Comparison of ENCODE assay signal across 8 cellular contexts in the genomic region with DNA sequence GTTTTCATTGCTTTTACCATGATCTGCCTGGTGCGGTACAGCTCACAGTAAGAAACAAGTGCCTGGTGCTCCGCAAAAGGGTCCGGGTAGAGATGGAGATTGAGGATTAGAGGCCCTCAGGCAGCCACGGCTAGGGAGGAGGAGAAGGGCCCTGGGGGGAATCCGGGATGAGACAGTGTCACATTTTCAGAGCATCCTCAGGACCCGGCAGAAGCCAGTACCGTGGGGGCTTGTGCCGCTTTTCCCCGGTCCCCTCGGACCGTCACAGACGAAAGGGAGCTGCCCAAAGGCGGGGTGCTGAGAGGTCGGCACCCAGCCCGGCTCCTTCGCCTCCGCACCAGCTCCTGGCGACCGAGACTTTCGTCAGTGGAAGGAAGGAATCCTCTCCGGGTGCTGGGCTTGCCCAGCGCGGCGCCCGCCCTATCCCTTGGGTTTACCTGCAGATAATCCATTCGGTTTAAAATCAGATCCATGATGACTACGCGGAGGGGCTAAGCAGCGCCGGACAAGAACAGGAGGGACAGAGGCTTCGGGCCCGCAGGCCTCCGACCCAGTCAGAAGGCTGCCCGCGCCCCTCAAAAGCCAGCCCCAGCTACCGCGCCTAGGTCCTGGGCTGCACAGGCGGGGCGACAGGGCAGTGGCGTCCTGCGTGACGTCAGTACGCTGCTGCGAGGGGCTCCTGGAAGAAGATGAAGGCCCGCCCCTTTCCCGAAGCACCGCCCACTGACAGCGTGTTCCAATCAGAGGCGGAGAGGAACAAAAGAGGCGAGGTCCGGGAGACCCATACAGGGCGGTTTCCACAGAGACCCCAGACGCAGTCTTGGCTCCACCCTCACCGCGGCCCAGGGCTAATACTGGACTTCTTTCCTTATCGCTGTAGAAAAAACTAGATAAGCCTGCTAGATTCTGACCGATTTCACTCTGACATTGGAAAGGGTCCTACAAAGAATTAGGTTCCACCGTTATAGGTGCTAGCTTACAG. TPM values are rescaled to one million over a fixed set of nuclear protein-coding genes. Genes with fewer than 3 reads are reported as not detected.
A peak's percentile ranks its signal among the peaks of the same experiment; 100 is the strongest.
DNase-seq lines count a peak whose midpoint lies in the region; ATAC-seq and TF ChIP-seq lines count a peak whose summit lies in the region.

A gene with protein sequence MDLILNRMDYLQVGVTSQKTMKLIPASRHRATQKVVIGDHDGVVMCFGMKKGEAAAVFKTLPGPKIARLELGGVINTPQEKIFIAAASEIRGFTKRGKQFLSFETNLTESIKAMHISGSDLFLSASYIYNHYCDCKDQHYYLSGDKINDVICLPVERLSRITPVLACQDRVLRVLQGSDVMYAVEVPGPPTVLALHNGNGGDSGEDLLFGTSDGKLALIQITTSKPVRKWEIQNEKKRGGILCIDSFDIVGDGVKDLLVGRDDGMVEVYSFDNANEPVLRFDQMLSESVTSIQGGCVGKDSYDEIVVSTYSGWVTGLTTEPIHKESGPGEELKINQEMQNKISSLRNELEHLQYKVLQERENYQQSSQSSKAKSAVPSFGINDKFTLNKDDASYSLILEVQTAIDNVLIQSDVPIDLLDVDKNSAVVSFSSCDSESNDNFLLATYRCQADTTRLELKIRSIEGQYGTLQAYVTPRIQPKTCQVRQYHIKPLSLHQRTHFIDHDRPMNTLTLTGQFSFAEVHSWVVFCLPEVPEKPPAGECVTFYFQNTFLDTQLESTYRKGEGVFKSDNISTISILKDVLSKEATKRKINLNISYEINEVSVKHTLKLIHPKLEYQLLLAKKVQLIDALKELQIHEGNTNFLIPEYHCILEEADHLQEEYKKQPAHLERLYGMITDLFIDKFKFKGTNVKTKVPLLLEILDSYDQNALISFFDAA (minus strand): TSS at position 634 of the 982 bp plus-strand sequence. CDS start 161 bp downstream, at position 473.

- TF ChIP-seq POLR2A in Peyer's patch (IDR thresholded peaks at IDR 0.05), result peak; percentile 43 to 74

- H3K27ac ChIP-seq in Peyer's patch (peak within 1 kb of the TSS; percentile 73 to 94 (median 86)), esophagus (ENCODE audit: low read depth in 2 of 2, low read length in 1 of 2) (peak within 1 kb of the TSS; percentile 79 to 90)

- WGBS in esophagus, 2 donors, result 0 to 1% methylated on average over 58 of the region's 58 CpGs

- H3K27me3 ChIP-seq in Peyer's patch, result no peaks in the 10 kb centered on the region
- H3K27me3 ChIP-seq in esophagus (ENCODE audit: control insufficient read depth in 1 of 2, insufficient read depth in 2 of 2, low read length in 2 of 2), result no peaks in the 10 kb centered on the region
- H3K27me3 ChIP-seq in mucosa of stomach (ENCODE audit: control insufficient read depth, insufficient read depth, low read length), result no peaks in the 10 kb centered on the region

- H3K9ac ChIP-seq in mucosa of stomach (ENCODE audit: low read length), result peak within 1 kb of the TSS; percentile 79

- DNase-seq in DMS53 (lab: John Stamatoyannopoulos, UW) (peak; percentile 95), KG1 (lab: John Stamatoyannopoulos, UW) (peak; percentile 88), Peyer's patch (peak; percentile 98 to 100 (median 99))
- peak; percentile 99 for DNase-seq in activated T-cell treated with anti-CD3 and anti-CD28 coated beads, Interleukin-2, amount 50 U/mL, for 48 hours
- DNase-seq in stimulated activated CD8-positive, alpha-beta memory T cell treated with anti-CD3 and anti-CD28 coated beads, Interleukin-7, amount 100 ng/mL, for 1 hour (ENCODE audit: low read depth in 2 of 2), result peak; percentile 92 to 95

- no peaks in the 10 kb centered on the region for H3K36me3 ChIP-seq in Peyer's patch
- H3K36me3 ChIP-seq in esophagus (ENCODE audit: control insufficient read depth in 2 of 2, insufficient read depth in 2 of 2, low read length in 1 of 2), result no peaks in the 10 kb centered on the region
- H3K36me3 ChIP-seq in mucosa of stomach (ENCODE audit: control insufficient read depth, insufficient read depth, low read length), result no peaks in the 10 kb centered on the region

- no peak for TF ChIP-seq CTCF in Peyer's patch (IDR thresholded peaks at IDR 0.05)

- H3K4me3 ChIP-seq in Peyer's patch (peak within 1 kb of the TSS; percentile 61 to 96 (median 84)), esophagus (ENCODE audit: low read depth in 1 of 2, low read length in 2 of 2) (peak within 1 kb of the TSS; percentile 85 to 90), mucosa of stomach (ENCODE audit: low read length) (peak within 1 kb of the TSS; percentile 91)

- H3K9me3 ChIP-seq in Peyer's patch (no peaks in the 10 kb centered on the region), esophagus (ENCODE audit: control insufficient read depth in 2 of 2, insufficient read depth in 1 of 2, low read depth in 1 of 2, low read length in 1 of 2) (no peaks in the 10 kb centered on the region), mucosa of stomach (ENCODE audit: control insufficient read depth, low read length) (no peaks in the 10 kb centered on the region)

- H3K4me1 ChIP-seq in Peyer's patch, result peaks cover 0 to 9% (median 0%) of the 10 kb centered on the region in 4 donors
- peaks cover 2 to 4% of the 10 kb centered on the region in 2 donors for H3K4me1 ChIP-seq in esophagus (ENCODE audit: control insufficient read depth in 2 of 2, insufficient read depth in 2 of 2, low read length in 1 of 2)
- peaks cover 4% of the 10 kb centered on the region for H3K4me1 ChIP-seq in mucosa of stomach (ENCODE audit: control insufficient read depth, insufficient read depth, low read length)

- peak; percentile 100 for ATAC-seq in GM21723 (IDR thresholded peaks at IDR 0.05; ENCODE audit: unreplicated experiment)

RNA-seq across cellular contexts. Expression of the gene that starts here (rescaled TPM):
- 1 to 10 TPM; 4.2 to 10.0 (median 8.6) TPM for total RNA-seq in Peyer's patch
- polyA plus RNA-seq in esophagus, result 1 to 10 TPM; 4.9 to 6.8 TPM

Comparison
In these comparisons a context has a peak if more than half of its experiments do, and no peak if none do; other contexts are left out.
1. Peak in every context shown above with its lines: DNase-seq, ATAC-seq, H3K4me3 ChIP-seq and H3K27ac ChIP-seq.